In the genomic region with DNA sequence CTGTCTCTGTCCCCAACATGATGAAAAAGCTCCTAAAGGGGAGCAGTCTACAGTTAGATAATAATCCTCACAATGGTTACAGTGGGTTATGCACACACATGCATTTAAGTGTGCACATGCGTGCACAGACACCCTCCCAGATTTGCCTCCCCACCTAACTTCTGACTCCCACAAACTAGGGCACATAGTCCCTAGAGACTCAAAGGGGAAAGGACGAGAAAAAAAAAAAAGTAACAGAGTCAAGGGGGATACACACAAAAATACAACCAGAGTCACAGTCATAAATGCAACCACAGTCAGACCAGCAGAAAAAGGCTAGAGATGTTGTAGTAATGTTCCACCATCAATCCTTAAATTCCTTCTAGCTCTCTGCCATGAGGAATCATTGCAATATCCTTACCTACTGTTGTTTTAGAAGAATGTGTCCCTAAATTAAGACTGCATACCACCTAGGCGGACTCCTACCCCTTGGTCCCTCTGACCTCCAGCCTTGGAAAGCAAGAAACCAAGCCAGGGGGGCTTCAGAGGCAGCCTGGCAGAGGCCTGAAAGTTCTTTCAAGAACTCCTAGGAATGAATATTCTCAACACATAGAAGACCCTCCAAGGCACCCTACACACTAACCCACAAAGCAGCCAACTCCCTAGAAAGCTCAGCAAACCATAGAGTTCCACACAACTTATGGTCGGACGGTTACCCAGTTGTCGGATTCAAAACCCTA, we compare ENCODE assay signal across 1 cellular context.
TF ChIP-seq lines count a peak whose summit lies in the region.

No MANE protein-coding gene starts in this region.

TF ChIP-seq in IMR-90, 13 proteins besides CTCF, POLR2A, EP300 and RAD21:
- TF ChIP-seq CHD1 (IDR thresholded peaks at IDR 0.05; ENCODE audit: low read depth, low read length) (no peak), RCOR1 (IDR thresholded peaks at IDR 0.05; ENCODE audit: insufficient replicate concordance, low read length) (no peak), MXI1 (IDR thresholded peaks at IDR 0.05; ENCODE audit: borderline replicate concordance, low read depth, low read length) (no peak), SMC3 (IDR thresholded peaks at IDR 0.05; ENCODE audit: low read depth, low read length) (no peak), CEBPB (IDR thresholded peaks at IDR 0.05; ENCODE audit: low read depth, low read length) (no peak), NFE2L2 (IDR thresholded peaks at IDR 0.05; ENCODE audit: low read depth, low read length) (no peak), FOS (IDR thresholded peaks at IDR 0.05; ENCODE audit: low read depth, low read length) (no peak)
- TF ChIP-seq, protein P1, sequence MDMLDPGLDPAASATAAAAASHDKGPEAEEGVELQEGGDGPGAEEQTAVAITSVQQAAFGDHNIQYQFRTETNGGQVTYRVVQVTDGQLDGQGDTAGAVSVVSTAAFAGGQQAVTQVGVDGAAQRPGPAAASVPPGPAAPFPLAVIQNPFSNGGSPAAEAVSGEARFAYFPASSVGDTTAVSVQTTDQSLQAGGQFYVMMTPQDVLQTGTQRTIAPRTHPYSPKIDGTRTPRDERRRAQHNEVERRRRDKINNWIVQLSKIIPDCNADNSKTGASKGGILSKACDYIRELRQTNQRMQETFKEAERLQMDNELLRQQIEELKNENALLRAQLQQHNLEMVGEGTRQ (IDR thresholded peaks at IDR 0.05; ENCODE audit: low read depth, low read length) = no peak
